Comparison of ENCODE assay signal across 8 cellular contexts in the genomic region with DNA sequence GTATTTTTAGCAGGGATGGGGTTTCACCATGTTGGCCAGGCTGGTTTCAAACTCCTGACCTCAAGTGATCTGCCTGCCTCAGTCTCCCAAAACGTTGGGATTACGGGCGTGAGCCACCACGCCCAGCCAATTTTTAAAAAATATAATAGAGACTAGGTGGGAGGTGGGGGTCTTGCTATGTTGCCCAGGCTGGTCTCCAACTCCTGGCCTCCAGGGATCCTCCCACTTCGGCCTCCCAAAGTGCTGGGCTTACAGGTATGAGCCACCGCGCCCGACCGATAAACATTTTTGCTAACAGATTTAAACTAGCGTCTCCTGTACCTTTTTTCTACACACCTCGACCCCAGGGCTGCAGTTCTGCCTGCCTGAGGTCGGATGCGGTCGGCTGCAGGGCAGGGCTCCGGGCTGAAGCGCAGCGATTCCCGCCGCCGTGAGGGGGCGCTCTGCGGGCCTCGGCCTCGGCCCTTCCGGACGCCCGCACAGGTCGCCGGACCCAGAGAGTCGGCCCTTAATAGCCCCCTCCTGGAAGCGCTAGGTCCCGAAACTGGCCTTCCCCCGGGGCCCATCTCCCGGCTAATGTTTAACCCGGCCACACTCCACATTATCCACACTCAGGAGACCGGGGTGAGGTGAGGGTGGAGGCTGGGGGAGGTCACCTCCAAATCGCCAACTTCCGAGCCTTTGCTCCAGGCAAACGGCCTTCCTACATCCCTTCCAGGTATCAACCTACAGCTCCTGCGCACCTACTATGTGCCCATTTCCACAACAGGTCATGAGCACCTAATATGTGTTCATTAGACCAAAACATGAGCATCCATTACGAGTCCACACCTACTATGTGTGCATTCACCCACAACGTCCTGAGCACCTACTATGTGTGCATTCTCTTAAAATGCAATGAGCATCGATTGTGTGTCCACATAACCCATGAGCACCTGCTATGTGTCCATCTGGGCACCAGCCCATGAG. TPM values are rescaled to one million over a fixed set of nuclear protein-coding genes. Genes with fewer than 3 reads are reported as not detected.
DNase-seq lines count a peak whose midpoint lies in the region; FAIRE-seq and TF ChIP-seq lines count a peak whose summit lies in the region.

No MANE protein-coding gene starts in this region.

- no peaks in the 10 kb centered on the region for H3K9me3 Mint-ChIP-seq in activated T-helper 1 cell treated with anti-CD3 and anti-CD28 coated beads, Interleukin-12 subunit alpha, Interleukin-12 subunit beta, Interleukin-2, Interleukin-4 antibody, amounts not matched to agents 30 ng/mL and 10 ng/mL and 1 ng/mL, durations not matched to agents 14 hours and 24 hours and 36 hours

- in situ Hi-C loops in transverse colon (cut with MboI; ENCODE audit: low pct_ligation_motif_present in 1 of 4, low pct_unique_long_range_greater_than_20kb in 1 of 4, low sequenced_read_pairs in 3 of 4), result no loop called here

- H3K9me3 ChIP-seq in kidney (ENCODE audit: control insufficient read depth in 1 of 2, low read length in 2 of 2), result no peaks in the 10 kb centered on the region
- H3K9me3 ChIP-seq in transverse colon, result no peaks in the 10 kb centered on the region

- H3K36me3 Mint-ChIP-seq in activated T-helper 1 cell treated with anti-CD3 and anti-CD28 coated beads, Interleukin-12 subunit alpha, Interleukin-12 subunit beta, Interleukin-2, Interleukin-4 antibody, amounts not matched to agents 30 ng/mL and 10 ng/mL and 1 ng/mL, durations not matched to agents 14 hours and 24 hours and 36 hours (ENCODE audit: low read depth), result peaks cover 4% of the 10 kb centered on the region

- no peak for TF ChIP-seq POLR2A in transverse colon (IDR thresholded peaks at IDR 0.05)

- no peak for FAIRE-seq in kidney (lab: Jason Lieb, UNC)
- FAIRE-seq in urothelium cell line (lab: Jason Lieb, UNC), result no peak

- H3K4me1 ChIP-seq in kidney (ENCODE audit: control insufficient read depth in 1 of 2, insufficient read depth in 1 of 2, low read depth in 1 of 2, low read length in 2 of 2) (peaks cover 20 to 26% of the 10 kb centered on the region in 2 donors), transverse colon (peaks cover 22 to 41% (median 31%) of the 10 kb centered on the region in 4 donors)

- H3K27ac Mint-ChIP-seq in activated T-helper 1 cell treated with anti-CD3 and anti-CD28 coated beads, Interleukin-12 subunit alpha, Interleukin-12 subunit beta, Interleukin-2, Interleukin-4 antibody, amounts not matched to agents 30 ng/mL and 10 ng/mL and 1 ng/mL, durations not matched to agents 14 hours and 24 hours and 36 hours, result no peak overlapping the region

- peaks cover 17% of the 10 kb centered on the region for H3K4me1 Mint-ChIP-seq in activated T-helper 1 cell treated with anti-CD3 and anti-CD28 coated beads, Interleukin-12 subunit alpha, Interleukin-12 subunit beta, Interleukin-2, Interleukin-4 antibody, amounts not matched to agents 30 ng/mL and 10 ng/mL and 1 ng/mL, durations not matched to agents 14 hours and 24 hours and 36 hours (ENCODE audit: low read depth)

- H3K36me3 ChIP-seq in kidney (ENCODE audit: control insufficient read depth in 1 of 2, insufficient read depth in 2 of 2, low read length in 2 of 2) (no peaks in the 10 kb centered on the region), transverse colon (no peaks in the 10 kb centered on the region)

- peak overlapping the region; percentile 92 for H3K4me3 Mint-ChIP-seq in activated T-helper 1 cell treated with anti-CD3 and anti-CD28 coated beads, Interleukin-12 subunit alpha, Interleukin-12 subunit beta, Interleukin-2, Interleukin-4 antibody, amounts not matched to agents 30 ng/mL and 10 ng/mL and 1 ng/mL, durations not matched to agents 14 hours and 24 hours and 36 hours

- peak overlapping the region in 1 of 2 donors; percentile 1 for H3K9ac ChIP-seq in kidney (ENCODE audit: low read length in 2 of 2)

- no peak for DNase-seq in HL-60 (ENCODE audit: low read depth in 1 of 2, low spot score in 1 of 2)
- no peak for DNase-seq in activated T-helper 1 cell treated with anti-CD3 and anti-CD28 coated beads, Interleukin-12 subunit alpha, Interleukin-12 subunit beta, Interleukin-2, Interleukin-4 antibody, amounts not matched to agents 30 ng/mL and 10 ng/mL and 1 ng/mL, durations not matched to agents 14 hours and 24 hours and 36 hours (ENCODE audit: low spot score)
- DNase-seq in kidney, result peak; percentile 93
- DNase-seq in transverse colon, result peak; percentile 50
- DNase-seq in A172 (ENCODE audit: low spot score), result no peak
- DNase-seq in SIG-M5 treated with dmso at 0.1 percent for 504 hours (lab: John Stamatoyannopoulos, UW; ENCODE audit: unreplicated experiment), result no peak
- no peak for DNase-seq in urothelium cell line (ENCODE audit: low spot score)

- H3K27me3 Mint-ChIP-seq in activated T-helper 1 cell treated with anti-CD3 and anti-CD28 coated beads, Interleukin-12 subunit alpha, Interleukin-12 subunit beta, Interleukin-2, Interleukin-4 antibody, amounts not matched to agents 30 ng/mL and 10 ng/mL and 1 ng/mL, durations not matched to agents 14 hours and 24 hours and 36 hours (ENCODE audit: insufficient read depth), result peaks cover 25% of the 10 kb centered on the region

- WGBS in transverse colon (ENCODE audit: low coverage in 1 of 2), 2 donors, result 13 to 34% methylated on average over 4 to 43 of the region's 43 CpGs

- TF ChIP-seq EP300 in transverse colon (IDR thresholded peaks at IDR 0.05; ENCODE audit: low read depth), result no peak

- TF ChIP-seq CTCF in GM12872 (IDR thresholded peaks at IDR 0.05; ENCODE audit: insufficient read depth, low read depth, low read length) (peak; percentile 86), HL-60 (IDR thresholded peaks at IDR 0.05; ENCODE audit: insufficient read depth, low read length) (peak; percentile 25), kidney (IDR thresholded peaks at IDR 0.05; ENCODE audit: borderline replicate concordance, extremely low read depth, insufficient read depth) (peak; percentile 58), transverse colon (IDR thresholded peaks at IDR 0.05) (peak; percentile 44 to 67 (median 61))

- H3K4me3 ChIP-seq in HL-60 (replicated peaks; ENCODE audit: insufficient read depth, low read length) (no peak overlapping the region), kidney (ENCODE audit: low read length in 2 of 2) (peak overlapping the region; percentile 30 to 66), transverse colon (no peak overlapping the region)

- no peak overlapping the region for H3K27ac ChIP-seq in HL-60 (replicated peaks)
- H3K27ac ChIP-seq in kidney (ENCODE audit: low read depth in 2 of 2, low read length in 2 of 2), result peak overlapping the region; percentile 88 to 96
- peak overlapping the region in 3 of 4 donors; percentile 88 to 97 (median 90) for H3K27ac ChIP-seq in transverse colon

- intact Hi-C loops in activated T-helper 1 cell treated with anti-CD3 and anti-CD28 coated beads, Interleukin-12 subunit alpha, Interleukin-12 subunit beta, Interleukin-2, Interleukin-4 antibody, amounts not matched to agents 30 ng/mL and 10 ng/mL and 1 ng/mL, durations not matched to agents 14 hours and 24 hours and 36 hours (cut with micrococcal nuclease), result no loop called here
- intact Hi-C loops in kidney (cut with DNase I) (no loop called here), transverse colon (cut with DNase I; ENCODE audit: low total_unique reads) (no loop called here)

- H3K27me3 ChIP-seq in HL-60 (ENCODE audit: insufficient read depth, poor library complexity, severe bottlenecking) (peaks cover 24% of the 10 kb centered on the region), transverse colon (peaks cover 45% of the 10 kb centered on the region)

RNA-seq across cellular contexts. Expression of a gene that starts 2.0 kb away (rescaled TPM):
- 0.54 TPM in 2 replicates for total RNA-seq in activated T-helper 1 cell treated with anti-CD3 and anti-CD28 coated beads, Interleukin-12 subunit alpha, Interleukin-12 subunit beta, Interleukin-2, Interleukin-4 antibody, amounts not matched to agents 30 ng/mL and 10 ng/mL and 1 ng/mL, durations not matched to agents 14 hours and 24 hours and 36 hours
- total RNA-seq in kidney (68.7 TPM), transverse colon (1 to 10 TPM in 3 of 4 donors, under 1 TPM in 1; 0.68 to 5.0 (median 1.8) TPM)
- polyA plus RNA-seq in kidney (ENCODE audit: insufficient read depth, low read depth, low replicate concordance), result 35.6 TPM
- 3.2 and 5.7 TPM in 2 replicates for total RNA-seq in A172 (2014; rRNA removed; shearing (Covaris generic))

RNA-seq across cellular contexts. Expression of a gene that starts 37.3 kb away (rescaled TPM):
- 91.5 and 106 TPM in 2 replicates for total RNA-seq in activated T-helper 1 cell treated with anti-CD3 and anti-CD28 coated beads, Interleukin-12 subunit alpha, Interleukin-12 subunit beta, Interleukin-2, Interleukin-4 antibody, amounts not matched to agents 30 ng/mL and 10 ng/mL and 1 ng/mL, durations not matched to agents 14 hours and 24 hours and 36 hours
- total RNA-seq in kidney (29.4 TPM), transverse colon (10 to 100 TPM; 26.5 to 40.5 (median 29.2) TPM)
- 61.1 TPM for polyA plus RNA-seq in kidney (ENCODE audit: insufficient read depth, low read depth, low replicate concordance)
- total RNA-seq in A172 (2014; rRNA removed; shearing (Covaris generic)), result 46.8 and 116 TPM in 2 replicates

RNA-seq across cellular contexts. Expression of a gene that starts 41.0 kb away (rescaled TPM):
- 48.3 and 49.2 TPM in 2 replicates for total RNA-seq in activated T-helper 1 cell treated with anti-CD3 and anti-CD28 coated beads, Interleukin-12 subunit alpha, Interleukin-12 subunit beta, Interleukin-2, Interleukin-4 antibody, amounts not matched to agents 30 ng/mL and 10 ng/mL and 1 ng/mL, durations not matched to agents 14 hours and 24 hours and 36 hours
- total RNA-seq in kidney (11.9 TPM), transverse colon (1 to 10 TPM; 4.6 to 8.4 (median 6.3) TPM)
- polyA plus RNA-seq in kidney (ENCODE audit: insufficient read depth, low read depth, low replicate concordance), result 3.2 TPM
- 8.0 and 12.1 TPM in 2 replicates for total RNA-seq in A172 (2014; rRNA removed; shearing (Covaris generic))

RNA-seq across cellular contexts. Expression of a gene that starts 57.8 kb away (rescaled TPM):
- total RNA-seq in activated T-helper 1 cell treated with anti-CD3 and anti-CD28 coated beads, Interleukin-12 subunit alpha, Interleukin-12 subunit beta, Interleukin-2, Interleukin-4 antibody, amounts not matched to agents 30 ng/mL and 10 ng/mL and 1 ng/mL, durations not matched to agents 14 hours and 24 hours and 36 hours, result 0.18 TPM in 1 of 2 replicates, not detected in the other
- total RNA-seq in kidney, result 82.7 TPM
- 75.7 TPM for polyA plus RNA-seq in kidney (ENCODE audit: insufficient read depth, low read depth, low replicate concordance)
- 10 to 100 TPM in 2 of 4 donors, 1 to 10 TPM in 2; 3.4 to 18.7 (median 9.0) TPM for total RNA-seq in transverse colon
- total RNA-seq in A172 (2014; rRNA removed; shearing (Covaris generic)), result 87.4 and 100 TPM in 2 replicates

Comparison
In these comparisons a context has a peak if more than half of its experiments do, and no peak if none do; other contexts are left out.
1. CTCF ChIP-seq: peak in every context shown above with its lines; median percentile 86 in GM12872; 61 in transverse colon; 58 in kidney; 25 in HL-60.
2. DNase-seq: peak in kidney (single experiment) and transverse colon (single experiment); none in HL-60 (0 of 2), activated T-helper 1 cell treated with anti-CD3 and anti-CD28 coated beads, Interleukin-12 subunit alpha, Interleukin-12 subunit beta, Interleukin-2, Interleukin-4 antibody, amounts not matched to agents 30 ng/mL and 10 ng/mL and 1 ng/mL, durations not matched to agents 14 hours and 24 hours and 36 hours (single experiment), A172 (single experiment), SIG-M5 treated with dmso at 0.1 percent for 504 hours (single experiment) and urothelium cell line (single experiment).
3. H3K4me3 ChIP-seq: peak in kidney (2 of 2); none in HL-60 (single experiment) and transverse colon (0 of 4).
4. RNA of a gene that starts 2.0 kb away (total RNA-seq): 68.7 TPM in kidney (single experiment); 3.2 to 5.7 TPM in A172, 0.68 to 5.0 TPM in transverse colon and 0.54 TPM in activated T-helper 1 cell treated with anti-CD3 and anti-CD28 coated beads, Interleukin-12 subunit alpha, Interleukin-12 subunit beta, Interleukin-2, Interleukin-4 antibody, amounts not matched to agents 30 ng/mL and 10 ng/mL and 1 ng/mL, durations not matched to agents 14 hours and 24 hours and 36 hours; every median in the first group is over 10 times any median in the second.